Comparison of ENCODE assay signal across 21 cellular contexts in genomic region chr3:122586918-122587317, GRCh38. TPM values are rescaled to one million over a fixed set of nuclear protein-coding genes. Genes with fewer than 3 reads are reported as not detected.
"Had no signal": no experiment of that assay in that cellular context is flagged by ENCODE, and none has a peak within 500 bp of the region (broad histone marks: within the 10 kb centered on the region; RNA-seq: fewer than 3 reads in every experiment).

No MANE protein-coding gene starts in this region.

- FAIRE-seq: frontal cortex had no signal

- H3K4me1 Mint-ChIP-seq: neural progenitor cell had no signal

- H3K9me3 Mint-ChIP-seq: type B pancreatic cell had no signal

- DNase-seq: activated CD4-positive, alpha-beta T cell treated with anti-CD3 and anti-CD28 coated beads, Interleukin-2, amount 50 U/mL, for 48 hours; activated CD4-positive, CD25-positive, alpha-beta regulatory T cell treated with anti-CD3 and anti-CD28 coated beads, Interleukin-2, amount 50 U/mL, for 72 hours; activated CD8-positive, alpha-beta memory T cell treated with anti-CD3 and anti-CD28 coated beads, Interleukin-2, amount 50 U/mL, for 48 hours; activated gamma-delta T cell treated with Interleukin-2 at 50 U/mL for 16 hours; colonic mucosa; heart right ventricle; kidney glomerular epithelial cell; left ventricle myocardium inferior; mammary epithelial cell; SK-N-SH; stimulated activated CD4-positive, alpha-beta T cell treated with anti-CD3 and anti-CD28 coated beads, Interleukin-12 subunit alpha, Interleukin-12 subunit beta, amount 100 ng/mL, for 4 hours; stimulated activated CD4-positive, alpha-beta T cell treated with anti-CD3 and anti-CD28 coated beads, Interleukin-1b, Interleukin-23, amount 100 ng/mL, for 48 hours; T-helper 1 cell; T-helper 9 cell; testis had no signal

- H3K27ac Mint-ChIP-seq: neural progenitor cell, progenitor cell of endocrine pancreas, type B pancreatic cell had no signal

- H3K27me3 Mint-ChIP-seq: central memory CD8-positive, alpha-beta T cell; progenitor cell of endocrine pancreas; type B pancreatic cell had no signal

- ATAC-seq: heart right ventricle had no signal

- H3K4me3 Mint-ChIP-seq: central memory CD8-positive, alpha-beta T cell; neural progenitor cell; type B pancreatic cell had no signal

- H3K36me3 Mint-ChIP-seq: neural progenitor cell, type B pancreatic cell had no signal

RNA-seq across cellular contexts. Expression of gene PARP15, which starts 9.5 kb away (rescaled TPM):
- total RNA-seq: ascending aorta, frontal cortex, mammary epithelial cell had no signal
- polyA plus RNA-seq: SK-N-SH had no signal
